ENCODE assay signal across 2 cellular contexts in the genomic region with DNA sequence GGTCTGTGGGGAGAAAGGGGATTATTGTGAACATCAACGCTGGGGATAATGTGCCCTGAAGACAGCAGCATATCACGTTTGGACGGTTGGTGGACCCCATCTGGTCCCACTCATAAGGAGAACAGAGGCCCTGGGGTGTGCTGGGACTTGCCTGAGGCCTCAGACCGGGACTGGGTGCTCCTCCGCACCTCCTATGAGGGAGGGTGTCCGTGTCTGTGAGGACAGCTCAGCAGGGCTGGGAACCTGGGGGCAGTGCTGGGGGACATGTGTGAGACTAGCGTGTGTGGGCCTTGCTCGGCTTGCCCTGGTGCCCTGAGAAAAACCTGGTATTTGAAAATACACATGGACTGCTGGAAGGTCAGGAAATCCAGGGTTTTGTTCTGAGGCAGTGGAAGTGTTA.
TF ChIP-seq lines count a peak whose summit lies in the region.

No MANE protein-coding gene starts in this region.

TF ChIP-seq in H1, 55 proteins besides CTCF, POLR2A, EP300 and RAD21 (continues in another document):
- TF ChIP-seq SP4 (IDR thresholded peaks at IDR 0.05; ENCODE audit: low read length) (no peak), NANOG (IDR thresholded peaks at IDR 0.05; ENCODE audit: insufficient read depth, low read depth, low read length, poor library complexity, severe bottlenecking) (no peak), CEBPB (IDR thresholded peaks at IDR 0.05; ENCODE audit: low read depth, low read length) (no peak), CHD7 (IDR thresholded peaks at IDR 0.05; ENCODE audit: insufficient replicate concordance, low read length) (no peak), SAP30 (IDR thresholded peaks at IDR 0.05; ENCODE audit: insufficient read depth, insufficient replicate concordance, low read length) (no peak), ATF3 (IDR thresholded peaks at IDR 0.05; ENCODE audit: insufficient read depth, low read depth, low read length) (no peak), GTF2F1 (IDR thresholded peaks at IDR 0.05; ENCODE audit: borderline replicate concordance, low read depth, low read length) (no peak), RXRA (IDR thresholded peaks at IDR 0.05; ENCODE audit: insufficient read depth, low read depth, low read length) (no peak), CBX8 (IDR thresholded peaks at IDR 0.05; ENCODE audit: borderline replicate concordance, low read depth, low read length) (no peak), MAFK (IDR thresholded peaks at IDR 0.05; ENCODE audit: low read depth, low read length) (no peak), MAX (IDR thresholded peaks at IDR 0.05) (no peak), CREB1 (IDR thresholded peaks at IDR 0.05) (no peak), CBX5 (IDR thresholded peaks at IDR 0.05; ENCODE audit: low read depth, low read length) (no peak)
- TF ChIP-seq, protein P1, sequence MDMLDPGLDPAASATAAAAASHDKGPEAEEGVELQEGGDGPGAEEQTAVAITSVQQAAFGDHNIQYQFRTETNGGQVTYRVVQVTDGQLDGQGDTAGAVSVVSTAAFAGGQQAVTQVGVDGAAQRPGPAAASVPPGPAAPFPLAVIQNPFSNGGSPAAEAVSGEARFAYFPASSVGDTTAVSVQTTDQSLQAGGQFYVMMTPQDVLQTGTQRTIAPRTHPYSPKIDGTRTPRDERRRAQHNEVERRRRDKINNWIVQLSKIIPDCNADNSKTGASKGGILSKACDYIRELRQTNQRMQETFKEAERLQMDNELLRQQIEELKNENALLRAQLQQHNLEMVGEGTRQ (IDR thresholded peaks at IDR 0.05; ENCODE audit: low read length): no peak

TF ChIP-seq in neural cell, 6 proteins besides CTCF, POLR2A, EP300 and RAD21:
- TF ChIP-seq POLR2AphosphoS5 (IDR thresholded peaks at IDR 0.05) (peak; percentile 4), SMC3 (conservative IDR thresholded peaks at IDR 0.05; ENCODE audit: poor library complexity) (no peak)
